ENCODE assay signal across 1 cellular context in the genomic region with DNA sequence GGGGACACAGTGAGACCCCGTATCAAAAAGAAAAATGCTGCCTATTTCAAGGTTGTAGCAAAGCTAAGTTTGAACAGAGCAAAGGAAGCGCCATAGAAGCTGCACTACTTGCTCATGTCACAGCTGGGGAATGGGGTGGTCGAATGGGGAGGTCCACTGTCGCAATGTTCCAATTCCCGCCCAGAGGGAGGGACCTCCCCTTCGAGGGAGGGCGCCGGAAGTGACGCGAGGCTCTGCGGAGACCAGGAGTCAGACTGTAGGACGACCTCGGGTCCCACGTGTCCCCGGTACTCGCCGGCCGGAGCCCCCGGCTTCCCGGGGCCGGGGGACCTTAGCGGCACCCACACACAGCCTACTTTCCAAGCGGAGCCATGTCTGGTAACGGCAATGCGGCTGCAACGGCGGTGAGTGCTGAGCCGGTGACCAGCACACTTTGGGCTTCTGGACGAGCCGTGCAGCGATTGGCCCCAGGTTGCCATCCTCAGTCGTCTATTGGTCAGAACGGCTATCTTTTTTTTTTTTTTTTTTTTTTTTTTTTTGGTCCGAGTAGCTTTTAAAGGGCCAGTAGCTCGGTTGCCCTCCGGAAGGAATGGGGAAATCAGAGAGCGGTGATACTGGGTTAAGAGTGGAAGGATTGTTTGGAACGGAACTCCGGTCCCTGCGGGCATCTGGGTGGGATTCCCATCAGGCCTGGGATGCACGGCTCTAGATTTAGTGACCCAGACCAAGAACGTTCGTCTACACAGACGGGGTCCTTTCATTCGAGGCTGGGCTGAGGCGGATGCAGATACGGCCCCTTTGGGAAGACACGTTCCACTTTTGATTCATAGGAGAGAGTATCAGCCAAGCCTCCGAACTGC.
TF ChIP-seq lines count a peak whose summit lies in the region.

TSS of gene HMBS (plus strand) at position 219 of the 860 bp plus-strand sequence. CDS start at position 372, 153 bp downstream.

TF ChIP-seq in HepG2, 621 proteins besides CTCF, POLR2A, EP300 and RAD21 (continued from another document and continues in another):
- TF ChIP-seq NFE2L1 (CRISPR knock-in tag; IDR thresholded peaks at IDR 0.05; ENCODE audit: borderline replicate concordance), result no peak
- no peak; the same call in 1 of the 2 replicates for TF ChIP-seq IRF2 (CRISPR knock-in tag; IDR thresholded peaks at IDR 0.05)
- TF ChIP-seq ZNF747 (CRISPR knock-in tag; IDR thresholded peaks at IDR 0.05; ENCODE audit: borderline replicate concordance), result 0 out of 2 replicates have a peak, but pooled peaks have one; percentile 39
- peak; percentile 73; the same call in 1 of the 2 replicates for TF ChIP-seq KDM5B (CRISPR knock-in tag; IDR thresholded peaks at IDR 0.05; ENCODE audit: borderline replicate concordance)
- no peak; the same call in 1 of the 2 replicates for TF ChIP-seq ELF3 (CRISPR knock-in tag; IDR thresholded peaks at IDR 0.05)
- TF ChIP-seq, protein P1, sequence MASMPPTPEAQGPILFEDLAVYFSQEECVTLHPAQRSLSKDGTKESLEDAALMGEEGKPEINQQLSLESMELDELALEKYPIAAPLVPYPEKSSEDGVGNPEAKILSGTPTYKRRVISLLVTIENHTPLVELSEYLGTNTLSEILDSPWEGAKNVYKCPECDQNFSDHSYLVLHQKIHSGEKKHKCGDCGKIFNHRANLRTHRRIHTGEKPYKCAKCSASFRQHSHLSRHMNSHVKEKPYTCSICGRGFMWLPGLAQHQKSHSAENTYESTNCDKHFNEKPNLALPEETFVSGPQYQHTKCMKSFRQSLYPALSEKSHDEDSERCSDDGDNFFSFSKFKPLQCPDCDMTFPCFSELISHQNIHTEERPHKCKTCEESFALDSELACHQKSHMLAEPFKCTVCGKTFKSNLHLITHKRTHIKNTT (CRISPR knock-in tag; IDR thresholded peaks at IDR 0.05), result no peak
- TF ChIP-seq ZBTB4 (CRISPR knock-in tag; IDR thresholded peaks at IDR 0.05; ENCODE audit: borderline replicate concordance), result no peak
- no peak for TF ChIP-seq ZNF512 (CRISPR knock-in tag; IDR thresholded peaks at IDR 0.05)
- TF ChIP-seq ARID5B (CRISPR knock-in tag; IDR thresholded peaks at IDR 0.05), result peak; percentile 33; the same call in 1 of the 2 replicates
- peak; percentile 78 for TF ChIP-seq MAX (IDR thresholded peaks at IDR 0.05)
- TF ChIP-seq MZF1 (CRISPR knock-in tag; IDR thresholded peaks at IDR 0.05; ENCODE audit: borderline replicate concordance), result no peak
- no peak for TF ChIP-seq ZNF737 (CRISPR knock-in tag; IDR thresholded peaks at IDR 0.05; ENCODE audit: borderline replicate concordance)
- no peak for TF ChIP-seq MED13 (CRISPR knock-in tag; IDR thresholded peaks at IDR 0.05)
- TF ChIP-seq ZNF260 (CRISPR knock-in tag; IDR thresholded peaks at IDR 0.05; ENCODE audit: borderline replicate concordance, low read depth), result no peak
- TF ChIP-seq SRF (IDR thresholded peaks at IDR 0.05; ENCODE audit: low read depth, low read length), result no peak
- TF ChIP-seq KLF12 (CRISPR knock-in tag; IDR thresholded peaks at IDR 0.05; ENCODE audit: borderline replicate concordance), result no peak
- peak; percentile 6; the same call in 1 of the 2 replicates for TF ChIP-seq CBFB (CRISPR knock-in tag; IDR thresholded peaks at IDR 0.05)
- no peak; the same call in 1 of the 2 replicates for TF ChIP-seq WIZ (CRISPR knock-in tag; IDR thresholded peaks at IDR 0.05)
- 0 out of 2 replicates have a peak, but pooled peaks have one; percentile 26 for TF ChIP-seq NFIC (IDR thresholded peaks at IDR 0.05; ENCODE audit: low read length)
- 0 out of 2 replicates have a peak, but pooled peaks have one; percentile 24 for TF ChIP-seq ZMYM2 (CRISPR knock-in tag; IDR thresholded peaks at IDR 0.05)
- peak; percentile 27; the same call in 1 of the 2 replicates for TF ChIP-seq NKX3-1 (CRISPR knock-in tag; IDR thresholded peaks at IDR 0.05)
- 0 out of 2 replicates have a peak, but pooled peaks have one; percentile 13 for TF ChIP-seq HOXA5 (CRISPR knock-in tag; IDR thresholded peaks at IDR 0.05)
- no peak for TF ChIP-seq ZNF567 (CRISPR knock-in tag; IDR thresholded peaks at IDR 0.05; ENCODE audit: borderline replicate concordance)
- peak; percentile 95 for TF ChIP-seq ZNF761 (CRISPR knock-in tag; conservative IDR thresholded peaks at IDR 0.05)
- TF ChIP-seq, protein P2, sequence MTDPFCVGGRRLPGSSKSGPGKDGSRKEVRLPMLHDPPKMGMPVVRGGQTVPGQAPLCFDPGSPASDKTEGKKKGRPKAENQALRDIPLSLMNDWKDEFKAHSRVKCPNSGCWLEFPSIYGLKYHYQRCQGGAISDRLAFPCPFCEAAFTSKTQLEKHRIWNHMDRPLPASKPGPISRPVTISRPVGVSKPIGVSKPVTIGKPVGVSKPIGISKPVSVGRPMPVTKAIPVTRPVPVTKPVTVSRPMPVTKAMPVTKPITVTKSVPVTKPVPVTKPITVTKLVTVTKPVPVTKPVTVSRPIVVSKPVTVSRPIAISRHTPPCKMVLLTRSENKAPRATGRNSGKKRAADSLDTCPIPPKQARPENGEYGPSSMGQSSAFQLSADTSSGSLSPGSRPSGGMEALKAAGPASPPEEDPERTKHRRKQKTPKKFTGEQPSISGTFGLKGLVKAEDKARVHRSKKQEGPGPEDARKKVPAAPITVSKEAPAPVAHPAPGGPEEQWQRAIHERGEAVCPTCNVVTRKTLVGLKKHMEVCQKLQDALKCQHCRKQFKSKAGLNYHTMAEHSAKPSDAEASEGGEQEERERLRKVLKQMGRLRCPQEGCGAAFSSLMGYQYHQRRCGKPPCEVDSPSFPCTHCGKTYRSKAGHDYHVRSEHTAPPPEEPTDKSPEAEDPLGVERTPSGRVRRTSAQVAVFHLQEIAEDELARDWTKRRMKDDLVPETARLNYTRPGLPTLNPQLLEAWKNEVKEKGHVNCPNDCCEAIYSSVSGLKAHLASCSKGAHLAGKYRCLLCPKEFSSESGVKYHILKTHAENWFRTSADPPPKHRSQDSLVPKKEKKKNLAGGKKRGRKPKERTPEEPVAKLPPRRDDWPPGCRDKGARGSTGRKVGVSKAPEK (CRISPR knock-in tag; IDR thresholded peaks at IDR 0.05; ENCODE audit: borderline replicate concordance), result no peak
- no peak for TF ChIP-seq MATR3 (CRISPR knock-in tag; IDR thresholded peaks at IDR 0.05)
- no peak for TF ChIP-seq BRF2 (CRISPR knock-in tag; IDR thresholded peaks at IDR 0.05)
- 0 out of 2 replicates have a peak, but pooled peaks have one; percentile 14 for TF ChIP-seq ZSCAN20 (CRISPR knock-in tag; IDR thresholded peaks at IDR 0.05; ENCODE audit: borderline replicate concordance)
- TF ChIP-seq, protein P3, sequence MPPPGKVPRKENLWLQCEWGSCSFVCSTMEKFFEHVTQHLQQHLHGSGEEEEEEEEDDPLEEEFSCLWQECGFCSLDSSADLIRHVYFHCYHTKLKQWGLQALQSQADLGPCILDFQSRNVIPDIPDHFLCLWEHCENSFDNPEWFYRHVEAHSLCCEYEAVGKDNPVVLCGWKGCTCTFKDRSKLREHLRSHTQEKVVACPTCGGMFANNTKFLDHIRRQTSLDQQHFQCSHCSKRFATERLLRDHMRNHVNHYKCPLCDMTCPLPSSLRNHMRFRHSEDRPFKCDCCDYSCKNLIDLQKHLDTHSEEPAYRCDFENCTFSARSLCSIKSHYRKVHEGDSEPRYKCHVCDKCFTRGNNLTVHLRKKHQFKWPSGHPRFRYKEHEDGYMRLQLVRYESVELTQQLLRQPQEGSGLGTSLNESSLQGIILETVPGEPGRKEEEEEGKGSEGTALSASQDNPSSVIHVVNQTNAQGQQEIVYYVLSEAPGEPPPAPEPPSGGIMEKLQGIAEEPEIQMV (CRISPR knock-in tag; IDR thresholded peaks at IDR 0.05; ENCODE audit: low read depth), result peak; percentile 65; the same call in 1 of the 2 replicates
- TF ChIP-seq ISX (CRISPR knock-in tag; conservative IDR thresholded peaks at IDR 0.05), result no peak
